ENCODE assay signal across 11 cellular contexts in genomic region chr7:123558506-123558874, GRCh38. TPM values are rescaled to one million over a fixed set of nuclear protein-coding genes. Genes with fewer than 3 reads are reported as not detected.
A peak's percentile ranks its signal among the peaks of the same experiment; 100 is the strongest.
DNase-seq lines count a peak whose midpoint lies in the region; ATAC-seq, FAIRE-seq and TF ChIP-seq lines count a peak whose summit lies in the region.
"Had no signal": no experiment of that assay in that cellular context is flagged by ENCODE, and none has a peak within 500 bp of the region (broad histone marks: within the 10 kb centered on the region; RNA-seq: fewer than 3 reads in every experiment).

No MANE protein-coding gene starts in this region.

- H4K20me1 ChIP-seq in GM23338 (replicated peaks; ENCODE audit: insufficient read depth) (no peaks in the 10 kb centered on the region), HepG2 (ENCODE audit: insufficient read depth, low read length) (no peaks in the 10 kb centered on the region)

- POLR2A ChIA-PET in HepG2 (lab: Yijun Ruan, JAX), result interaction anchor here (1.2 to 1.6 kb wide), 2 partner anchors 9 to 24 kb away, joined by 3 to 7 read pairs; partner anchors contain the start of gene IQUB
- POLR2A ChIA-PET in activated CD8-positive, alpha-beta T cell treated with anti-CD3 and anti-CD28 coated beads, Interleukin-2, amount 10 ng/mL, durations not matched to agents 7 days and 5 days (lab: Charles Lee), result interaction anchor here (0.8 to 0.9 kb wide), 4 partner anchors 11 to 79 kb away, joined by 3 to 4 read pairs (median 4); no protein-coding TSS in a partner anchor

- no peak overlapping the region for H3K4me3 Mint-ChIP-seq in GM23338
- no peak overlapping the region for H3K4me3 Mint-ChIP-seq in activated CD8-positive, alpha-beta T cell treated with anti-CD3 and anti-CD28 coated beads, Interleukin-2, amount 10 ng/mL, durations not matched to agents 7 days and 5 days

- H3K4me1 ChIP-seq in GM23338 (ENCODE audit: insufficient read depth) (peaks cover 10% of the 10 kb centered on the region; the same call in 1 of the 2 replicates), adipocyte (ENCODE audit: control insufficient read depth, insufficient read depth, low read length) (peaks cover 8% of the 10 kb centered on the region), HepG2 (ENCODE audit: insufficient read depth, low read length) (peaks cover 23% of the 10 kb centered on the region), testis (peaks cover 15% of the 10 kb centered on the region)

- no peaks in the 10 kb centered on the region for H3K27me3 Mint-ChIP-seq in GM23338 (ENCODE audit: insufficient read depth, low read depth, poor library complexity)
- peaks cover 2% of the 10 kb centered on the region for H3K27me3 Mint-ChIP-seq in activated CD8-positive, alpha-beta T cell treated with anti-CD3 and anti-CD28 coated beads, Interleukin-2, amount 10 ng/mL, durations not matched to agents 7 days and 5 days (ENCODE audit: low read depth)

- TF ChIP-seq POLR2A in HepG2 (IDR thresholded peaks at IDR 0.05; ENCODE audit: insufficient read depth in 1 of 2, low read depth in 2 of 2, low read length in 2 of 2), result no peak
- no peak for TF ChIP-seq POLR2A in testis (IDR thresholded peaks at IDR 0.05)

- no peak for FAIRE-seq in HepG2 (lab: Jason Lieb, UNC)

- H3K4me3 ChIP-seq in GM23338, result peak overlapping the region; percentile 76
- H3K4me3 ChIP-seq in adipocyte (ENCODE audit: low read length), result peak overlapping the region; percentile 94
- H3K4me3 ChIP-seq in HepG2 (replicated peaks in 1 of 3; ENCODE audit: insufficient read depth in 1 of 3, low read depth in 2 of 3, low read length in 3 of 3), result peak overlapping the region in 1 of 3 experiments; percentile 94; a peak in 2 of 6 replicates
- H3K4me3 ChIP-seq in testis, result peak overlapping the region; percentile 83 to 93

- H3K79me2 ChIP-seq in GM23338 (replicated peaks; ENCODE audit: insufficient read depth) (peaks cover 37% of the 10 kb centered on the region), HepG2 (ENCODE audit: insufficient read depth, low read length) (peaks cover 22% of the 10 kb centered on the region)

- H2AFZ ChIP-seq in GM23338 (0 out of 2 replicates have a peak overlapping the region, but pooled peaks have one; percentile 70), HepG2 (ENCODE audit: low read length) (no peak overlapping the region)

- in situ Hi-C loops in HepG2 (cut with HindIII; ENCODE audit: extremely low pct_ligation_motif_present, low pct_unique_long_range_greater_than_20kb), result no loop called here

- H3K27me3 ChIP-seq in GM23338 (ENCODE audit: insufficient read depth) (no peaks in the 10 kb centered on the region), adipocyte (replicated peaks; ENCODE audit: control insufficient read depth, insufficient read depth, low read length) (no peaks in the 10 kb centered on the region), HepG2 (ENCODE audit: control insufficient read depth in 1 of 2, insufficient read depth in 2 of 2, low read length in 2 of 2) (peaks cover 0 to 6% of the 10 kb centered on the region in 2 experiments; a peak in 1 of 5 replicates), testis (no peaks in the 10 kb centered on the region)

- 0 out of 3 replicates have a peak, but pooled peaks cover 2% of the 10 kb centered on the region for H3K36me3 Mint-ChIP-seq in GM23338 (ENCODE audit: low read depth)
- H3K36me3 Mint-ChIP-seq in activated CD8-positive, alpha-beta T cell treated with anti-CD3 and anti-CD28 coated beads, Interleukin-2, amount 10 ng/mL, durations not matched to agents 7 days and 5 days (ENCODE audit: low read depth), result no peaks in the 10 kb centered on the region

- CTCF ChIA-PET in HepG2 (lab: Yijun Ruan, JAX; ENCODE audit: low intra/inter-chr PET ratio, low total read pairs), result no interaction called here
- CTCF ChIA-PET in activated CD8-positive, alpha-beta T cell treated with anti-CD3 and anti-CD28 coated beads, Interleukin-2, amount 10 ng/mL, durations not matched to agents 7 days and 5 days (lab: Charles Lee), result interaction anchor here (0.9 to 2.4 kb wide), 3 partner anchors 13 to 64 kb away, joined by 3 to 16 read pairs (median 7); no protein-coding TSS in a partner anchor

- H3K27ac Mint-ChIP-seq in GM23338, result no peak overlapping the region
- no peak overlapping the region for H3K27ac Mint-ChIP-seq in activated CD8-positive, alpha-beta T cell treated with anti-CD3 and anti-CD28 coated beads, Interleukin-2, amount 10 ng/mL, durations not matched to agents 7 days and 5 days

- intact Hi-C loops in HepG2 (cut with micrococcal nuclease; ENCODE audit: unreplicated experiment), result loop anchor here (10.0 kb wide), 1 partner anchor 186 kb away; the partner anchor contains the start of gene WASL
- intact Hi-C loops in testis (cut with DNase I; ENCODE audit: low total_unique reads), result no loop called here

- no peaks in the 10 kb centered on the region for H3K9me3 Mint-ChIP-seq in GM23338
- H3K9me3 Mint-ChIP-seq in activated CD8-positive, alpha-beta T cell treated with anti-CD3 and anti-CD28 coated beads, Interleukin-2, amount 10 ng/mL, durations not matched to agents 7 days and 5 days (ENCODE audit: insufficient read depth), result no peaks in the 10 kb centered on the region

- TF ChIP-seq EP300 in HepG2 (IDR thresholded peaks at IDR 0.05; ENCODE audit: low read depth in 2 of 2, low read length in 2 of 2) (no peak), HepG2 (CRISPR knock-in tag; IDR thresholded peaks at IDR 0.05; ENCODE audit: borderline replicate concordance) (no peak)

- H3K27ac ChIP-seq in GM23338 (ENCODE audit: low read depth), result peak overlapping the region; percentile 73
- no peak overlapping the region for H3K27ac ChIP-seq in HepG2 (ENCODE audit: extremely low read length, insufficient read depth, low read length)
- peak overlapping the region in 1 of 2 donors; percentile 92 for H3K27ac ChIP-seq in testis

- no peak for TF ChIP-seq RAD21 in HepG2 (CRISPR knock-in tag; IDR thresholded peaks at IDR 0.05)

- no peak for DNase-seq in GM23338 (ENCODE audit: low spot score)
- DNase-seq in adipocyte (ENCODE audit: low read depth), result no peak
- DNase-seq in HepG2 (ENCODE audit: low spot score), result no peak
- no peak for DNase-seq in testis
- DNase-seq in activated CD8-positive, alpha-beta T cell treated with anti-CD3 and anti-CD28 coated beads, Interleukin-2, amount 10 ng/mL, durations not matched to agents 7 days and 5 days, result no peak
- no peak for DNase-seq in activated CD8-positive, alpha-beta memory T cell treated with anti-CD3 and anti-CD28 coated beads for 24 hours
- DNase-seq: activated CD8-positive, alpha-beta memory T cell treated with anti-CD3 and anti-CD28 coated beads, Interleukin-2, amount 50 U/mL, for 4 hours; stimulated activated CD4-positive, alpha-beta T cell treated with anti-CD3 and anti-CD28 coated beads, Interleukin-1b, Interleukin-23, amount 100 ng/mL, for 48 hours had no signal

- WGBS in HepG2 (ENCODE audit: low lambda C conversion rate), result 86% methylated on average over 1 of the region's 1 CpG
- 46 to 51% methylated on average over 1 of the region's 1 CpG for WGBS in testis, 2 donors

- H3K4me2 ChIP-seq in GM23338, result peak overlapping the region; percentile 70
- peak overlapping the region; percentile 71 for H3K4me2 ChIP-seq in HepG2 (ENCODE audit: low read depth, low read length)

- no peaks in the 10 kb centered on the region for H3F3A ChIP-seq in GM23338 (replicated peaks; ENCODE audit: low read depth)

- ATAC-seq in GM23338 (no peak), HepG2 (no peak), GM19035 (IDR thresholded peaks at IDR 0.05; ENCODE audit: unreplicated experiment) (no peak), HG02642 (IDR thresholded peaks at IDR 0.05; ENCODE audit: poor library complexity, unreplicated experiment) (no peak)
- no peak for ATAC-seq in activated CD8-positive, alpha-beta T cell treated with anti-CD3 and anti-CD28 coated beads, Interleukin-2, amount 10 ng/mL, durations not matched to agents 7 days and 5 days

- TF ChIP-seq CTCF in GM23338 (conservative IDR thresholded peaks at IDR 0.05; ENCODE audit: low read depth in 2 of 2), result no peak
- no peak for TF ChIP-seq CTCF in HepG2 (CRISPR knock-in tag; IDR thresholded peaks at IDR 0.05)
- no peak for TF ChIP-seq CTCF in testis (IDR thresholded peaks at IDR 0.05)

- H3K9ac ChIP-seq in adipocyte (ENCODE audit: low read length), result peak overlapping the region; percentile 92
- H3K9ac ChIP-seq in HepG2 (ENCODE audit: insufficient read depth, low read depth, low read length), result no peak overlapping the region

- no peaks in the 10 kb centered on the region for H3K9me2 ChIP-seq in GM23338 (ENCODE audit: insufficient read depth)

- H3K36me3 ChIP-seq in GM23338 (ENCODE audit: insufficient read depth), result peaks cover 4% of the 10 kb centered on the region
- H3K36me3 ChIP-seq in adipocyte (ENCODE audit: control insufficient read depth, insufficient read depth, low read length, severe bottlenecking), result no peaks in the 10 kb centered on the region
- peaks cover 0 to under 1% of the 10 kb centered on the region in 2 experiments; a peak in 1 of 5 replicates for H3K36me3 ChIP-seq in HepG2 (replicated peaks in 1 of 2; ENCODE audit: control insufficient read depth in 1 of 2, insufficient read depth in 2 of 2, low read length in 2 of 2)
- H3K36me3 ChIP-seq in testis (ENCODE audit: low read depth, missing control alignments), result no peaks in the 10 kb centered on the region

- BruUV-seq in HepG2 (replicated peaks; lab: Mats Ljungman, UMichigan), result no TSS peak

- no peaks in the 10 kb centered on the region; the same call in 1 of the 3 replicates for H3K4me1 Mint-ChIP-seq in GM23338
- H3K4me1 Mint-ChIP-seq in activated CD8-positive, alpha-beta T cell treated with anti-CD3 and anti-CD28 coated beads, Interleukin-2, amount 10 ng/mL, durations not matched to agents 7 days and 5 days (ENCODE audit: low read depth), result peaks cover 3% of the 10 kb centered on the region

- H3K9me3 ChIP-seq in adipocyte (ENCODE audit: control insufficient read depth, low read length) (no peaks in the 10 kb centered on the region), HepG2 (ENCODE audit: low read length) (no peaks in the 10 kb centered on the region), testis (no peaks in the 10 kb centered on the region)

RNA-seq across cellular contexts. Expression of gene NDUFA5, which starts 0.9 kb away (rescaled TPM):
- total RNA-seq in GM23338 (2014; rRNA removed; shearing (Covaris generic)), result 55.2 and 70.2 TPM in 2 replicates
- polyA plus RNA-seq in GM23338 (2016; fragmentation: Nextera tagmentation; extraction: Ambion mirVana), result 189 and 207 TPM in 2 replicates
- 55.9 and 79.6 TPM in 2 replicates for total RNA-seq in HepG2 (2016; rRNA removed; fragmentation: Illumina TruSeq; extraction: Trizol)
- total RNA-seq in HepG2 (2016; cell fraction: cytosol; rRNA removed; fragmentation: Illumina TruSeq; extraction: Trizol; ENCODE audit: low read depth), result 7.1 and 9.3 TPM in 2 replicates
- 54.4 and 89.4 TPM in 2 replicates for total RNA-seq in HepG2 (2016; cell fraction: insoluble cytoplasmic fraction; rRNA removed; fragmentation: Illumina TruSeq; extraction: Trizol)
- total RNA-seq in HepG2 (2016; cell fraction: membrane; rRNA removed; fragmentation: Illumina TruSeq; extraction: Trizol), result 18.1 and 25.2 TPM in 2 replicates
- 32.2 and 34.7 TPM in 2 replicates for total RNA-seq in HepG2 (2016; cell fraction: nucleus; rRNA removed; fragmentation: Illumina TruSeq; extraction: Trizol)
- 10.7 and 16.9 TPM in 2 replicates for polyA plus RNA-seq in HepG2 (2011; rRNA removed)
- polyA plus RNA-seq in HepG2 (2011; cell fraction: cytosol; rRNA removed), result 3.1 and 6.6 TPM in 2 replicates
- polyA plus RNA-seq in HepG2 (2011; cell fraction: nucleus; rRNA removed), result 4.5 and 6.9 TPM in 2 replicates
- 25.0 and 58.6 TPM in 2 replicates for polyA plus RNA-seq in HepG2 (2012)
- polyA plus RNA-seq in HepG2 (2016; cell fraction: cytosol; fragmentation: Illumina TruSeq; extraction: Trizol; ENCODE audit: low read depth), result 11.5 and 12.0 TPM in 2 replicates
- 122 and 134 TPM in 2 replicates for polyA plus RNA-seq in HepG2 (2016; cell fraction: insoluble cytoplasmic fraction; fragmentation: Illumina TruSeq; extraction: Trizol; ENCODE audit: low read depth)
- 22.0 and 24.5 TPM in 2 replicates for polyA plus RNA-seq in HepG2 (2016; cell fraction: membrane; fragmentation: Illumina TruSeq; extraction: Trizol; ENCODE audit: low read depth)
- polyA plus RNA-seq in HepG2 (2016; cell fraction: nucleus; fragmentation: Illumina TruSeq; extraction: Trizol; ENCODE audit: insufficient read depth, low read depth), result 56.4 and 58.4 TPM in 2 replicates
- 3.4 and 7.2 TPM in 2 replicates for polyA minus RNA-seq in HepG2 (2011; rRNA and poly(A)+ RNA removed; ENCODE audit: low replicate concordance)
- 14.1 and 16.6 TPM in 2 replicates for polyA minus RNA-seq in HepG2 (2011; cell fraction: cytosol; rRNA and poly(A)+ RNA removed)
- polyA minus RNA-seq in HepG2 (2011; cell fraction: nucleus; rRNA and poly(A)+ RNA removed), result 35.7 and 38.1 TPM in 2 replicates
- total RNA-seq in testis, result 10 to 100 TPM; 49.2 to 68.5 TPM
- 83.3 TPM for polyA plus RNA-seq in testis (ENCODE audit: insufficient read depth, low read depth, low replicate concordance)
- total RNA-seq in activated CD8-positive, alpha-beta T cell treated with anti-CD3 and anti-CD28 coated beads, Interleukin-2, amount 10 ng/mL, durations not matched to agents 7 days and 5 days, result 10 to 100 TPM; 50.2 to 50.9 TPM

RNA-seq across cellular contexts. Expression of gene IQUB, which starts 24.1 kb away (rescaled TPM):
- 1.1 and 1.6 TPM in 2 replicates for total RNA-seq in GM23338 (2014; rRNA removed; shearing (Covaris generic))
- 0.57 and 0.79 TPM in 2 replicates for polyA plus RNA-seq in GM23338 (2016; fragmentation: Nextera tagmentation; extraction: Ambion mirVana)
- 0.07 and 0.31 TPM in 2 replicates for total RNA-seq in HepG2 (2016; rRNA removed; fragmentation: Illumina TruSeq; extraction: Trizol)
- total RNA-seq in HepG2 (2016; cell fraction: cytosol; rRNA removed; fragmentation: Illumina TruSeq; extraction: Trizol; ENCODE audit: low read depth), result 0.09 and 0.30 TPM in 2 replicates
- total RNA-seq in HepG2 (2016; cell fraction: insoluble cytoplasmic fraction; rRNA removed; fragmentation: Illumina TruSeq; extraction: Trizol), result 0.06 TPM in 1 of 2 replicates, not detected in the other
- 0.09 and 0.28 TPM in 2 replicates for total RNA-seq in HepG2 (2016; cell fraction: membrane; rRNA removed; fragmentation: Illumina TruSeq; extraction: Trizol)
- total RNA-seq in HepG2 (2016; cell fraction: nucleus; rRNA removed; fragmentation: Illumina TruSeq; extraction: Trizol), result 0.16 TPM in 1 of 2 replicates, not detected in the other
- polyA plus RNA-seq in HepG2 (2011; rRNA removed), result 0.10 TPM in 1 of 2 replicates, not detected in the other
- 0.05 TPM in 1 of 2 replicates, not detected in the other for polyA plus RNA-seq in HepG2 (2011; cell fraction: cytosol; rRNA removed)
- polyA plus RNA-seq in HepG2 (2011; cell fraction: nucleus; rRNA removed), result not detected in 2 replicates
- 0.11 and 0.15 TPM in 2 replicates for polyA plus RNA-seq in HepG2 (2012)
- polyA plus RNA-seq in HepG2 (2016; cell fraction: cytosol; fragmentation: Illumina TruSeq; extraction: Trizol; ENCODE audit: low read depth), result 0.03 and 0.10 TPM in 2 replicates
- 0.08 TPM in 1 of 2 replicates, not detected in the other for polyA plus RNA-seq in HepG2 (2016; cell fraction: insoluble cytoplasmic fraction; fragmentation: Illumina TruSeq; extraction: Trizol; ENCODE audit: low read depth)
- not detected in 2 replicates for polyA plus RNA-seq in HepG2 (2016; cell fraction: membrane; fragmentation: Illumina TruSeq; extraction: Trizol; ENCODE audit: low read depth)
- not detected in 2 replicates for polyA plus RNA-seq in HepG2 (2016; cell fraction: nucleus; fragmentation: Illumina TruSeq; extraction: Trizol; ENCODE audit: insufficient read depth, low read depth)
- not detected in 2 replicates for polyA minus RNA-seq in HepG2 (2011; rRNA and poly(A)+ RNA removed; ENCODE audit: low replicate concordance)
- polyA minus RNA-seq in HepG2 (2011; cell fraction: cytosol; rRNA and poly(A)+ RNA removed), result not detected in 2 replicates
- 0.26 and 0.50 TPM in 2 replicates for polyA minus RNA-seq in HepG2 (2011; cell fraction: nucleus; rRNA and poly(A)+ RNA removed)
- total RNA-seq in testis, result 10 to 100 TPM; 21.3 to 34.6 TPM
- 49.2 TPM for polyA plus RNA-seq in testis (ENCODE audit: insufficient read depth, low read depth, low replicate concordance)
- total RNA-seq in activated CD8-positive, alpha-beta T cell treated with anti-CD3 and anti-CD28 coated beads, Interleukin-2, amount 10 ng/mL, durations not matched to agents 7 days and 5 days, result not detected

RNA-seq across cellular contexts. Expression of gene ASB15, which starts 43.1 kb away (rescaled TPM):
- total RNA-seq in GM23338 (2014; rRNA removed; shearing (Covaris generic)), result not detected in 2 replicates
- polyA plus RNA-seq in GM23338 (2016; fragmentation: Nextera tagmentation; extraction: Ambion mirVana), result not detected in 2 replicates
- not detected in 2 replicates for total RNA-seq in HepG2 (2016; rRNA removed; fragmentation: Illumina TruSeq; extraction: Trizol)
- total RNA-seq in HepG2 (2016; cell fraction: cytosol; rRNA removed; fragmentation: Illumina TruSeq; extraction: Trizol; ENCODE audit: low read depth), result not detected in 2 replicates
- total RNA-seq in HepG2 (2016; cell fraction: insoluble cytoplasmic fraction; rRNA removed; fragmentation: Illumina TruSeq; extraction: Trizol), result not detected in 2 replicates
- not detected in 2 replicates for total RNA-seq in HepG2 (2016; cell fraction: membrane; rRNA removed; fragmentation: Illumina TruSeq; extraction: Trizol)
- total RNA-seq in HepG2 (2016; cell fraction: nucleus; rRNA removed; fragmentation: Illumina TruSeq; extraction: Trizol), result not detected in 2 replicates
- not detected in 2 replicates for polyA plus RNA-seq in HepG2 (2011; rRNA removed)
- polyA plus RNA-seq in HepG2 (2011; cell fraction: cytosol; rRNA removed), result not detected in 2 replicates
- polyA plus RNA-seq in HepG2 (2011; cell fraction: nucleus; rRNA removed), result not detected in 2 replicates
- not detected in 2 replicates for polyA plus RNA-seq in HepG2 (2012)
- not detected in 2 replicates for polyA plus RNA-seq in HepG2 (2016; cell fraction: cytosol; fragmentation: Illumina TruSeq; extraction: Trizol; ENCODE audit: low read depth)
- polyA plus RNA-seq in HepG2 (2016; cell fraction: insoluble cytoplasmic fraction; fragmentation: Illumina TruSeq; extraction: Trizol; ENCODE audit: low read depth), result not detected in 2 replicates
- not detected in 2 replicates for polyA plus RNA-seq in HepG2 (2016; cell fraction: membrane; fragmentation: Illumina TruSeq; extraction: Trizol; ENCODE audit: low read depth)
- polyA plus RNA-seq in HepG2 (2016; cell fraction: nucleus; fragmentation: Illumina TruSeq; extraction: Trizol; ENCODE audit: insufficient read depth, low read depth), result not detected in 2 replicates
- not detected in 2 replicates for polyA minus RNA-seq in HepG2 (2011; rRNA and poly(A)+ RNA removed; ENCODE audit: low replicate concordance)
- not detected in 2 replicates for polyA minus RNA-seq in HepG2 (2011; cell fraction: cytosol; rRNA and poly(A)+ RNA removed)
- not detected in 2 replicates for polyA minus RNA-seq in HepG2 (2011; cell fraction: nucleus; rRNA and poly(A)+ RNA removed)
- total RNA-seq in testis, result 1 to 10 TPM; 1.1 to 2.4 TPM
- polyA plus RNA-seq in testis (ENCODE audit: insufficient read depth, low read depth, low replicate concordance), result 5.7 TPM
- total RNA-seq in activated CD8-positive, alpha-beta T cell treated with anti-CD3 and anti-CD28 coated beads, Interleukin-2, amount 10 ng/mL, durations not matched to agents 7 days and 5 days, result not detected
- total RNA-seq: lung had no signal
- polyA plus RNA-seq: lung had no signal
